In the genomic region with DNA sequence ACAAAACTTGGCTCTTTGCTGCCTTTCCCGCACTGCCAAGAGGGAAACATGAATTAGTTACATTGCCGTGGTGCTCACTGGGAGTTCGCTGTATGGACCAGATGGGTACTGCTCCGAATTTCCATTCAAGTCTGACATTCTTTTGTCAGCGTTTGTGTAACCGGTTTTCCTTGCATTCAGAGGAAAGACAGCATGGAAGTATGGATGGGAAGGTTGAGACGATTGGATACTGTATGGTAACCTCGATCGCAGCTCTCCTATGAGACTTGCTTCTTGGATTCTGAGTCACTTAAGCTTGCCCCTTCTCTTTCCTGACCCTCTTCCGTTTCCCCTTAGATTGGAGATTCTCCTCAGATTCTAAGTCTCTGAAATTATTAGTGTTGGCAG, we compare ENCODE assay signal across 1 cellular context.
TF ChIP-seq lines count a peak whose summit lies in the region.

No MANE protein-coding gene starts in this region.

TF ChIP-seq in SK-N-SH treated with all-trans-retinoic acid at 6 μM for 48 hours, 23 proteins besides CTCF, POLR2A, EP300 and RAD21 (continued from another document):
- TF ChIP-seq, protein P1, sequence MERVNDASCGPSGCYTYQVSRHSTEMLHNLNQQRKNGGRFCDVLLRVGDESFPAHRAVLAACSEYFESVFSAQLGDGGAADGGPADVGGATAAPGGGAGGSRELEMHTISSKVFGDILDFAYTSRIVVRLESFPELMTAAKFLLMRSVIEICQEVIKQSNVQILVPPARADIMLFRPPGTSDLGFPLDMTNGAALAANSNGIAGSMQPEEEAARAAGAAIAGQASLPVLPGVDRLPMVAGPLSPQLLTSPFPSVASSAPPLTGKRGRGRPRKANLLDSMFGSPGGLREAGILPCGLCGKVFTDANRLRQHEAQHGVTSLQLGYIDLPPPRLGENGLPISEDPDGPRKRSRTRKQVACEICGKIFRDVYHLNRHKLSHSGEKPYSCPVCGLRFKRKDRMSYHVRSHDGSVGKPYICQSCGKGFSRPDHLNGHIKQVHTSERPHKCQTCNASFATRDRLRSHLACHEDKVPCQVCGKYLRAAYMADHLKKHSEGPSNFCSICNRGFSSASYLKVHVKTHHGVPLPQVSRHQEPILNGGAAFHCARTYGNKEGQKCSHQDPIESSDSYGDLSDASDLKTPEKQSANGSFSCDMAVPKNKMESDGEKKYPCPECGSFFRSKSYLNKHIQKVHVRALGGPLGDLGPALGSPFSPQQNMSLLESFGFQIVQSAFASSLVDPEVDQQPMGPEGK (CRISPR knock-in tag; IDR thresholded peaks at IDR 0.05; ENCODE audit: borderline replicate concordance): no peak
- TF ChIP-seq ZFP30 (CRISPR knock-in tag; IDR thresholded peaks at IDR 0.05): no peak
